In the genomic region with DNA sequence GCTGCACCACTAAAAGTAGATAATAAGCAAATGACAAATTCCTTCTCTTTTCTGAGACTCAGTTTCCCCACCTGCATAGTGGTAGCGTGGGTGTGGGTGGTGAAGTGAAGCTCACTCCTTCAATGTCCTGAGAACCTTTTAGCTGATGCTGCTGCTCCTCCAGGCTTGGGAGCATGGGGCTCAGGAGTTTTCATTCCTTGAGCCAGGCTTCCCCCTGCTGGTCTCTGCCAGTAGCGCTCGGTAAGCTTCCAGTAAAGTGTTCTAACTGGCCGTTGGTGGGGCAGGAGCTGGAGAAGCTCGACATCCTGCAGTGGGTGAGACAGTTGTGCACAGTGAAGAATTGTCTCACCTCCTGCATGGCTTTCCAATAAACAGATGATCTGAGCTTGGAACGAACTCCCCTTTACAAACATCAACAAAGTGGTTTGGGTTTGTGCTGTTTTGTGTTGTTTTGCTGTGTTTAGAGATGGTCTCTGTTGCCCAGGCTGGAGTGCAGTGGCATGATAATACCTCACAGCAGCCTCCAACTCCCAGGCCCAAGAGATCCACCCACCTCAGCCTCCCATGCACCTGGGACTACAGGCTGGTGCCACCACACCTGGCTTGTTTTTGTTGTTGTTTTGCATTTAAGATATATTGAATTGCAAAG, we compare ENCODE assay signal across 1 cellular context.
TF ChIP-seq lines count a peak whose summit lies in the region.

No MANE protein-coding gene starts in this region.

TF ChIP-seq in K562, 482 proteins besides CTCF, POLR2A, EP300 and RAD21 (continued from another document and continues in another):
- TF ChIP-seq ZNF224 (CRISPR knock-in tag; IDR thresholded peaks at IDR 0.05) (no peak), TBL1XR1 (IDR thresholded peaks at IDR 0.05; ENCODE audit: low read length in 2 of 2) (peak in 1 of 2 experiments; percentile 58; a peak in 1 of 4 replicates), BHLHE40 (IDR thresholded peaks at IDR 0.05; ENCODE audit: low read length) (0 out of 2 replicates have a peak, but pooled peaks have one; percentile 27), SAP30 (IDR thresholded peaks at IDR 0.05; ENCODE audit: borderline replicate concordance, insufficient read depth, low read depth, low read length, poor library complexity, severe bottlenecking) (no peak), PTRF (tag; IDR thresholded peaks at IDR 0.05) (no peak), HMG20A (CRISPR knock-in tag; conservative IDR thresholded peaks at IDR 0.05) (no peak), HDAC2 (IDR thresholded peaks at IDR 0.05) (no peak), FOXA1 (IDR thresholded peaks at IDR 0.05; ENCODE audit: borderline replicate concordance) (no peak), LARP7 (IDR thresholded peaks at IDR 0.05) (no peak), MED1 (CRISPR knock-in tag; IDR thresholded peaks at IDR 0.05; ENCODE audit: borderline replicate concordance) (no peak), BMI1 (IDR thresholded peaks at IDR 0.05; ENCODE audit: low read length) (peak; percentile 29; the same call in 1 of the 2 replicates), XRCC5 (IDR thresholded peaks at IDR 0.05; ENCODE audit: low read depth, low read length) (0 out of 2 replicates have a peak, but pooled peaks have one; percentile 39), ZFP30 (CRISPR knock-in tag; IDR thresholded peaks at IDR 0.05; ENCODE audit: borderline replicate concordance) (no peak), MCM5 (IDR thresholded peaks at IDR 0.05; ENCODE audit: low read depth) (no peak), OTX1 (CRISPR knock-in tag; IDR thresholded peaks at IDR 0.05) (no peak), SAFB (IDR thresholded peaks at IDR 0.05; ENCODE audit: borderline replicate concordance, low read depth, low read length) (no peak), KDM5B (IDR thresholded peaks at IDR 0.05; ENCODE audit: insufficient replicate concordance, low read depth, low read length) (no peak), SNRNP70 (optimal IDR thresholded peaks at IDR 0.05; ENCODE audit: low read depth, low read length) (no peak), NR3C1 (CRISPR knock-in tag; IDR thresholded peaks at IDR 0.05) (no peak), ZNF644 (tag; IDR thresholded peaks at IDR 0.05; ENCODE audit: low read depth) (no peak), NEUROD1 (IDR thresholded peaks at IDR 0.05; ENCODE audit: borderline replicate concordance, low read depth, low read length, partially characterized antibody) (no peak), TEAD4 (IDR thresholded peaks at IDR 0.05; ENCODE audit: low read length) (no peak), TEAD4 (CRISPR knock-in tag; IDR thresholded peaks at IDR 0.05; ENCODE audit: borderline replicate concordance) (no peak), RBBP5 (IDR thresholded peaks at IDR 0.05; ENCODE audit: borderline replicate concordance, insufficient read depth, low read length, poor library complexity, severe bottlenecking) (no peak), STAT5A (IDR thresholded peaks at IDR 0.05; ENCODE audit: borderline replicate concordance, low read length) (no peak), ZNF79 (CRISPR knock-in tag; IDR thresholded peaks at IDR 0.05; ENCODE audit: low read depth) (no peak), ZBTB7A (IDR thresholded peaks at IDR 0.05; ENCODE audit: borderline replicate concordance, control insufficient read depth, low read depth, low read length) (no peak), BCOR (IDR thresholded peaks at IDR 0.05) (no peak), TCF7L2 (IDR thresholded peaks at IDR 0.05; ENCODE audit: low read depth, low read length) (no peak), STAG1 (CRISPR knock-in tag; IDR thresholded peaks at IDR 0.05; ENCODE audit: borderline replicate concordance) (peak; percentile 68; the same call in 1 of the 2 replicates), RB1 (IDR thresholded peaks at IDR 0.05; ENCODE audit: low read depth) (peak; percentile 43; the same call in 1 of the 2 replicates), SLC30A9 (CRISPR knock-in tag; IDR thresholded peaks at IDR 0.05) (no peak), ZNF324 (CRISPR knock-in tag; IDR thresholded peaks at IDR 0.05) (no peak)
- TF ChIP-seq, protein P1, sequence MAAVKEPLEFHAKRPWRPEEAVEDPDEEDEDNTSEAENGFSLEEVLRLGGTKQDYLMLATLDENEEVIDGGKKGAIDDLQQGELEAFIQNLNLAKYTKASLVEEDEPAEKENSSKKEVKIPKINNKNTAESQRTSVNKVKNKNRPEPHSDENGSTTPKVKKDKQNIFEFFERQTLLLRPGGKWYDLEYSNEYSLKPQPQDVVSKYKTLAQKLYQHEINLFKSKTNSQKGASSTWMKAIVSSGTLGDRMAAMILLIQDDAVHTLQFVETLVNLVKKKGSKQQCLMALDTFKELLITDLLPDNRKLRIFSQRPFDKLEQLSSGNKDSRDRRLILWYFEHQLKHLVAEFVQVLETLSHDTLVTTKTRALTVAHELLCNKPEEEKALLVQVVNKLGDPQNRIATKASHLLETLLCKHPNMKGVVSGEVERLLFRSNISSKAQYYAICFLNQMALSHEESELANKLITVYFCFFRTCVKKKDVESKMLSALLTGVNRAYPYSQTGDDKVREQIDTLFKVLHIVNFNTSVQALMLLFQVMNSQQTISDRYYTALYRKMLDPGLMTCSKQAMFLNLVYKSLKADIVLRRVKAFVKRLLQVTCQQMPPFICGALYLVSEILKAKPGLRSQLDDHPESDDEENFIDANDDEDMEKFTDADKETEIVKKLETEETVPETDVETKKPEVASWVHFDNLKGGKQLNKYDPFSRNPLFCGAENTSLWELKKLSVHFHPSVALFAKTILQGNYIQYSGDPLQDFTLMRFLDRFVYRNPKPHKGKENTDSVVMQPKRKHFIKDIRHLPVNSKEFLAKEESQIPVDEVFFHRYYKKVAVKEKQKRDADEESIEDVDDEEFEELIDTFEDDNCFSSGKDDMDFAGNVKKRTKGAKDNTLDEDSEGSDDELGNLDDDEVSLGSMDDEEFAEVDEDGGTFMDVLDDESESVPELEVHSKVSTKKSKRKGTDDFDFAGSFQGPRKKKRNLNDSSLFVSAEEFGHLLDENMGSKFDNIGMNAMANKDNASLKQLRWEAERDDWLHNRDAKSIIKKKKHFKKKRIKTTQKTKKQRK (IDR thresholded peaks at IDR 0.05; ENCODE audit: borderline replicate concordance, low read depth, low read length), result no peak
- TF ChIP-seq, protein P2, sequence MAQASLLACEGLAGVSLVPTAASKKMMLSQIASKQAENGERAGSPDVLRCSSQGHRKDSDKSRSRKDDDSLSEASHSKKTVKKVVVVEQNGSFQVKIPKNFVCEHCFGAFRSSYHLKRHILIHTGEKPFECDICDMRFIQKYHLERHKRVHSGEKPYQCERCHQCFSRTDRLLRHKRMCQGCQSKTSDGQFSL (CRISPR knock-in tag; IDR thresholded peaks at IDR 0.05), result no peak
- TF ChIP-seq, protein P2 (tag; IDR thresholded peaks at IDR 0.05), result no peak
- TF ChIP-seq, protein P3, sequence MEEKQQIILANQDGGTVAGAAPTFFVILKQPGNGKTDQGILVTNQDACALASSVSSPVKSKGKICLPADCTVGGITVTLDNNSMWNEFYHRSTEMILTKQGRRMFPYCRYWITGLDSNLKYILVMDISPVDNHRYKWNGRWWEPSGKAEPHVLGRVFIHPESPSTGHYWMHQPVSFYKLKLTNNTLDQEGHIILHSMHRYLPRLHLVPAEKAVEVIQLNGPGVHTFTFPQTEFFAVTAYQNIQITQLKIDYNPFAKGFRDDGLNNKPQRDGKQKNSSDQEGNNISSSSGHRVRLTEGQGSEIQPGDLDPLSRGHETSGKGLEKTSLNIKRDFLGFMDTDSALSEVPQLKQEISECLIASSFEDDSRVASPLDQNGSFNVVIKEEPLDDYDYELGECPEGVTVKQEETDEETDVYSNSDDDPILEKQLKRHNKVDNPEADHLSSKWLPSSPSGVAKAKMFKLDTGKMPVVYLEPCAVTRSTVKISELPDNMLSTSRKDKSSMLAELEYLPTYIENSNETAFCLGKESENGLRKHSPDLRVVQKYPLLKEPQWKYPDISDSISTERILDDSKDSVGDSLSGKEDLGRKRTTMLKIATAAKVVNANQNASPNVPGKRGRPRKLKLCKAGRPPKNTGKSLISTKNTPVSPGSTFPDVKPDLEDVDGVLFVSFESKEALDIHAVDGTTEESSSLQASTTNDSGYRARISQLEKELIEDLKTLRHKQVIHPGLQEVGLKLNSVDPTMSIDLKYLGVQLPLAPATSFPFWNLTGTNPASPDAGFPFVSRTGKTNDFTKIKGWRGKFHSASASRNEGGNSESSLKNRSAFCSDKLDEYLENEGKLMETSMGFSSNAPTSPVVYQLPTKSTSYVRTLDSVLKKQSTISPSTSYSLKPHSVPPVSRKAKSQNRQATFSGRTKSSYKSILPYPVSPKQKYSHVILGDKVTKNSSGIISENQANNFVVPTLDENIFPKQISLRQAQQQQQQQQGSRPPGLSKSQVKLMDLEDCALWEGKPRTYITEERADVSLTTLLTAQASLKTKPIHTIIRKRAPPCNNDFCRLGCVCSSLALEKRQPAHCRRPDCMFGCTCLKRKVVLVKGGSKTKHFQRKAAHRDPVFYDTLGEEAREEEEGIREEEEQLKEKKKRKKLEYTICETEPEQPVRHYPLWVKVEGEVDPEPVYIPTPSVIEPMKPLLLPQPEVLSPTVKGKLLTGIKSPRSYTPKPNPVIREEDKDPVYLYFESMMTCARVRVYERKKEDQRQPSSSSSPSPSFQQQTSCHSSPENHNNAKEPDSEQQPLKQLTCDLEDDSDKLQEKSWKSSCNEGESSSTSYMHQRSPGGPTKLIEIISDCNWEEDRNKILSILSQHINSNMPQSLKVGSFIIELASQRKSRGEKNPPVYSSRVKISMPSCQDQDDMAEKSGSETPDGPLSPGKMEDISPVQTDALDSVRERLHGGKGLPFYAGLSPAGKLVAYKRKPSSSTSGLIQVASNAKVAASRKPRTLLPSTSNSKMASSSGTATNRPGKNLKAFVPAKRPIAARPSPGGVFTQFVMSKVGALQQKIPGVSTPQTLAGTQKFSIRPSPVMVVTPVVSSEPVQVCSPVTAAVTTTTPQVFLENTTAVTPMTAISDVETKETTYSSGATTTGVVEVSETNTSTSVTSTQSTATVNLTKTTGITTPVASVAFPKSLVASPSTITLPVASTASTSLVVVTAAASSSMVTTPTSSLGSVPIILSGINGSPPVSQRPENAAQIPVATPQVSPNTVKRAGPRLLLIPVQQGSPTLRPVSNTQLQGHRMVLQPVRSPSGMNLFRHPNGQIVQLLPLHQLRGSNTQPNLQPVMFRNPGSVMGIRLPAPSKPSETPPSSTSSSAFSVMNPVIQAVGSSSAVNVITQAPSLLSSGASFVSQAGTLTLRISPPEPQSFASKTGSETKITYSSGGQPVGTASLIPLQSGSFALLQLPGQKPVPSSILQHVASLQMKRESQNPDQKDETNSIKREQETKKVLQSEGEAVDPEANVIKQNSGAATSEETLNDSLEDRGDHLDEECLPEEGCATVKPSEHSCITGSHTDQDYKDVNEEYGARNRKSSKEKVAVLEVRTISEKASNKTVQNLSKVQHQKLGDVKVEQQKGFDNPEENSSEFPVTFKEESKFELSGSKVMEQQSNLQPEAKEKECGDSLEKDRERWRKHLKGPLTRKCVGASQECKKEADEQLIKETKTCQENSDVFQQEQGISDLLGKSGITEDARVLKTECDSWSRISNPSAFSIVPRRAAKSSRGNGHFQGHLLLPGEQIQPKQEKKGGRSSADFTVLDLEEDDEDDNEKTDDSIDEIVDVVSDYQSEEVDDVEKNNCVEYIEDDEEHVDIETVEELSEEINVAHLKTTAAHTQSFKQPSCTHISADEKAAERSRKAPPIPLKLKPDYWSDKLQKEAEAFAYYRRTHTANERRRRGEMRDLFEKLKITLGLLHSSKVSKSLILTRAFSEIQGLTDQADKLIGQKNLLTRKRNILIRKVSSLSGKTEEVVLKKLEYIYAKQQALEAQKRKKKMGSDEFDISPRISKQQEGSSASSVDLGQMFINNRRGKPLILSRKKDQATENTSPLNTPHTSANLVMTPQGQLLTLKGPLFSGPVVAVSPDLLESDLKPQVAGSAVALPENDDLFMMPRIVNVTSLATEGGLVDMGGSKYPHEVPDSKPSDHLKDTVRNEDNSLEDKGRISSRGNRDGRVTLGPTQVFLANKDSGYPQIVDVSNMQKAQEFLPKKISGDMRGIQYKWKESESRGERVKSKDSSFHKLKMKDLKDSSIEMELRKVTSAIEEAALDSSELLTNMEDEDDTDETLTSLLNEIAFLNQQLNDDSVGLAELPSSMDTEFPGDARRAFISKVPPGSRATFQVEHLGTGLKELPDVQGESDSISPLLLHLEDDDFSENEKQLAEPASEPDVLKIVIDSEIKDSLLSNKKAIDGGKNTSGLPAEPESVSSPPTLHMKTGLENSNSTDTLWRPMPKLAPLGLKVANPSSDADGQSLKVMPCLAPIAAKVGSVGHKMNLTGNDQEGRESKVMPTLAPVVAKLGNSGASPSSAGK (IDR thresholded peaks at IDR 0.05), result no peak
- TF ChIP-seq, protein P4, sequence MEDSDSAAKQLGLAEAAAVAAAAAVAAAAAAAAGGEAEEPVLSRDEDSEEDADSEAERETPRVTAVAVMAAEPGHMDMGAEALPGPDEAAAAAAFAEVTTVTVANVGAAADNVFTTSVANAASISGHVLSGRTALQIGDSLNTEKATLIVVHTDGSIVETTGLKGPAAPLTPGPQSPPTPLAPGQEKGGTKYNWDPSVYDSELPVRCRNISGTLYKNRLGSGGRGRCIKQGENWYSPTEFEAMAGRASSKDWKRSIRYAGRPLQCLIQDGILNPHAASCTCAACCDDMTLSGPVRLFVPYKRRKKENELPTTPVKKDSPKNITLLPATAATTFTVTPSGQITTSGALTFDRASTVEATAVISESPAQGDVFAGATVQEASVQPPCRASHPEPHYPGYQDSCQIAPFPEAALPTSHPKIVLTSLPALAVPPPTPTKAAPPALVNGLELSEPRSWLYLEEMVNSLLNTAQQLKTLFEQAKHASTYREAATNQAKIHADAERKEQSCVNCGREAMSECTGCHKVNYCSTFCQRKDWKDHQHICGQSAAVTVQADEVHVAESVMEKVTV (CRISPR knock-in tag; IDR thresholded peaks at IDR 0.05), result peak; percentile 73
- TF ChIP-seq, protein P5, sequence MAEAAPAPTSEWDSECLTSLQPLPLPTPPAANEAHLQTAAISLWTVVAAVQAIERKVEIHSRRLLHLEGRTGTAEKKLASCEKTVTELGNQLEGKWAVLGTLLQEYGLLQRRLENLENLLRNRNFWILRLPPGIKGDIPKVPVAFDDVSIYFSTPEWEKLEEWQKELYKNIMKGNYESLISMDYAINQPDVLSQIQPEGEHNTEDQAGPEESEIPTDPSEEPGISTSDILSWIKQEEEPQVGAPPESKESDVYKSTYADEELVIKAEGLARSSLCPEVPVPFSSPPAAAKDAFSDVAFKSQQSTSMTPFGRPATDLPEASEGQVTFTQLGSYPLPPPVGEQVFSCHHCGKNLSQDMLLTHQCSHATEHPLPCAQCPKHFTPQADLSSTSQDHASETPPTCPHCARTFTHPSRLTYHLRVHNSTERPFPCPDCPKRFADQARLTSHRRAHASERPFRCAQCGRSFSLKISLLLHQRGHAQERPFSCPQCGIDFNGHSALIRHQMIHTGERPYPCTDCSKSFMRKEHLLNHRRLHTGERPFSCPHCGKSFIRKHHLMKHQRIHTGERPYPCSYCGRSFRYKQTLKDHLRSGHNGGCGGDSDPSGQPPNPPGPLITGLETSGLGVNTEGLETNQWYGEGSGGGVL (CRISPR knock-in tag; IDR thresholded peaks at IDR 0.05), result no peak
- TF ChIP-seq, protein P6, sequence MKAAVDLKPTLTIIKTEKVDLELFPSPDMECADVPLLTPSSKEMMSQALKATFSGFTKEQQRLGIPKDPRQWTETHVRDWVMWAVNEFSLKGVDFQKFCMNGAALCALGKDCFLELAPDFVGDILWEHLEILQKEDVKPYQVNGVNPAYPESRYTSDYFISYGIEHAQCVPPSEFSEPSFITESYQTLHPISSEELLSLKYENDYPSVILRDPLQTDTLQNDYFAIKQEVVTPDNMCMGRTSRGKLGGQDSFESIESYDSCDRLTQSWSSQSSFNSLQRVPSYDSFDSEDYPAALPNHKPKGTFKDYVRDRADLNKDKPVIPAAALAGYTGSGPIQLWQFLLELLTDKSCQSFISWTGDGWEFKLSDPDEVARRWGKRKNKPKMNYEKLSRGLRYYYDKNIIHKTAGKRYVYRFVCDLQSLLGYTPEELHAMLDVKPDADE (conservative IDR thresholded peaks at IDR 0.05; ENCODE audit: control insufficient read depth, low read depth, low read length), result no peak
